Comparison of ENCODE assay signal across 16 cellular contexts in the genomic region with DNA sequence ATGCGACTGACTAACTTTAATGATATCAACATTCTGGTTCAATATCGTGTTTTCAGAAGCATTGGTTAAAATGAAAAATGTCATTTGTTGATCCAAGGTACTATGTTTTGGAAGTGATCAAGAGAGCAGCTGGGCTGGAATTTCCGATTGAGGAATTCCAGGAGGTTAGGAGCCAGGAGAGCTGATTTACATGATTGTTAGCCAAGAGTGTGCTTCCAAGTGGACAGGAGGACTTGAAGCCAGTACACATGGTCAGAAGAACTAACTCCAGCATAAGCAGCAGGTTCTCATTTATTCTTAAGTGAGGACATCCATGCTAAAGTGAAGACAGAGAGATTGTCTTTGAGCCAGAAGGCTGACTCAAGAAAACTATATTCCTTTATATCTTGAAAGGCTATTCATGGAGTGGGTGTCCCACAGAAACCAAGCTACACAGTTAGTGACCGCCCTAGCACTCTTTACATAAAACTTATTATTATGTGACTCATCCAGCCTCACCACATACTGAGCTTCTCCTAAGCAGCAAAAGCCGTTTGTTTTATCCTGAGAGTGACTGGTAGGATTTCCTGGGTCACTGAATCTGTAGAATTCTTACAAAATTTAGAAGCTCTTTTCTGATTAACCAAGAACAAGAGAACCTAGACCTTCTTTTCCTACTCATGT. TPM values are rescaled to one million over a fixed set of nuclear protein-coding genes. Genes with fewer than 3 reads are reported as not detected.
DNase-seq lines count a peak whose midpoint lies in the region; ATAC-seq and TF ChIP-seq lines count a peak whose summit lies in the region.
"Had no signal": no experiment of that assay in that cellular context is flagged by ENCODE, and none has a peak within 500 bp of the region (broad histone marks: within the 10 kb centered on the region; RNA-seq: fewer than 3 reads in every experiment).

No MANE protein-coding gene starts in this region.

- no peak overlapping the region for H3K4me3 ChIP-seq in GM23248
- H3K4me3 ChIP-seq in OCI-LY1 (ENCODE audit: low read depth, low read length, poor library complexity, severe bottlenecking): no peak overlapping the region
- no peak overlapping the region for H3K4me3 ChIP-seq in epithelial cell of esophagus (ENCODE audit: low read length)
- H3K4me3 ChIP-seq in retinal pigment epithelial cell (ENCODE audit: low read length): no peak overlapping the region
- no peak overlapping the region for H3K4me3 ChIP-seq in CD8-positive, alpha-beta T cell (ENCODE audit: low read depth, low read length)
- no peak overlapping the region for H3K4me3 ChIP-seq in vagina
- H3K4me3 ChIP-seq: SJCRH30, stomach had no signal

- H3K27me3 ChIP-seq in GM23248 (replicated peaks; ENCODE audit: insufficient read depth) (no peaks in the 10 kb centered on the region), OCI-LY1 (ENCODE audit: insufficient read depth, low read length) (no peaks in the 10 kb centered on the region), vagina (no peaks in the 10 kb centered on the region)
- H3K27me3 ChIP-seq in CD8-positive, alpha-beta T cell (ENCODE audit: insufficient read depth, low read length): no peaks in the 10 kb centered on the region
- H3K27me3 ChIP-seq: SJCRH30, stomach had no signal

- peaks cover 3% of the 10 kb centered on the region for H3K27me3 Mint-ChIP-seq in CD8-positive, alpha-beta T cell (ENCODE audit: low read depth)
- H3K27me3 Mint-ChIP-seq in CD14-positive monocyte (ENCODE audit: low read depth in 3 of 3): peaks cover 0 to 6% (median 0%) of the 10 kb centered on the region in 3 donors
- H3K27me3 Mint-ChIP-seq: activated CD4-positive, alpha-beta T cell treated with anti-CD3 and anti-CD28 coated beads, Interleukin-2, amount 10 ng/mL, durations not matched to agents 7 days and 5 days; activated naive CD4-positive, alpha-beta T cell treated with anti-CD3 and anti-CD28 coated beads, Interleukin-2, amount 10 ng/mL, durations not matched to agents 7 days and 5 days; naive B cell had no signal

- peaks cover 21% of the 10 kb centered on the region for H3K4me1 ChIP-seq in GM23248 (ENCODE audit: insufficient read depth)
- H3K4me1 ChIP-seq in OCI-LY1 (ENCODE audit: insufficient read depth, low read length, severe bottlenecking): peaks cover 49% of the 10 kb centered on the region
- H3K4me1 ChIP-seq in CD8-positive, alpha-beta T cell (ENCODE audit: insufficient read depth, low read length): no peaks in the 10 kb centered on the region
- no peaks in the 10 kb centered on the region for H3K4me1 ChIP-seq in vagina
- H3K4me1 ChIP-seq: SJCRH30, stomach had no signal

- WGBS in GM23248 (ENCODE audit: low coverage in 1 of 2, low lambda C conversion rate in 2 of 2, missing lambda C conversion rate in 2 of 2), 2 experiments: 15 to 18% methylated on average over 5 of the region's 5 CpGs

- in situ Hi-C loops in GM23248 (cut with MboI): no loop called here

- H3F3A ChIP-seq in GM23248 (ENCODE audit: insufficient read depth) (peaks cover 17% of the 10 kb centered on the region; the same call in 1 of the 2 replicates), OCI-LY1 (ENCODE audit: insufficient read depth, low read length) (no peaks in the 10 kb centered on the region)

- no peak overlapping the region for H3K4me3 Mint-ChIP-seq in CD8-positive, alpha-beta T cell
- no peak overlapping the region for H3K4me3 Mint-ChIP-seq in CD14-positive monocyte
- H3K4me3 Mint-ChIP-seq: activated CD4-positive, alpha-beta T cell treated with anti-CD3 and anti-CD28 coated beads, Interleukin-2, amount 10 ng/mL, durations not matched to agents 7 days and 5 days; activated naive CD4-positive, alpha-beta T cell treated with anti-CD3 and anti-CD28 coated beads, Interleukin-2, amount 10 ng/mL, durations not matched to agents 7 days and 5 days; naive B cell had no signal

- no peak for ATAC-seq in CD8-positive, alpha-beta T cell

- TF ChIP-seq CTCF in OCI-LY1 (IDR thresholded peaks at IDR 0.05; ENCODE audit: low read length) (no peak), epithelial cell of esophagus (IDR thresholded peaks at IDR 0.05; ENCODE audit: insufficient read depth, low read depth, low read length, missing control alignments) (no peak), retinal pigment epithelial cell (conservative IDR thresholded peaks at IDR 0.05; ENCODE audit: low read depth, low read length) (no peak), vagina (IDR thresholded peaks at IDR 0.05) (no peak), CD14-positive monocyte (IDR thresholded peaks at IDR 0.05) (no peak)
- TF ChIP-seq CTCF in CD8-positive, alpha-beta T cell (IDR thresholded peaks at IDR 0.05): no peak

- H3K9ac ChIP-seq in GM23248 (no peak overlapping the region), OCI-LY1 (ENCODE audit: low read length) (no peak overlapping the region)

- H3K4me2 ChIP-seq in GM23248 (ENCODE audit: unreplicated experiment): peak overlapping the region; percentile 75
- no peak overlapping the region for H3K4me2 ChIP-seq in OCI-LY1 (ENCODE audit: low read length)

- H3K27ac Mint-ChIP-seq in CD8-positive, alpha-beta T cell: no peak overlapping the region
- peak overlapping the region in 3 of 7 donors; percentile 9 to 46 (median 18) for H3K27ac Mint-ChIP-seq in CD14-positive monocyte
- H3K27ac Mint-ChIP-seq: activated CD4-positive, alpha-beta T cell treated with anti-CD3 and anti-CD28 coated beads, Interleukin-2, amount 10 ng/mL, durations not matched to agents 7 days and 5 days; activated naive CD4-positive, alpha-beta T cell treated with anti-CD3 and anti-CD28 coated beads, Interleukin-2, amount 10 ng/mL, durations not matched to agents 7 days and 5 days; naive B cell had no signal

- H3K36me3 ChIP-seq in GM23248 (ENCODE audit: low read depth): no peaks in the 10 kb centered on the region
- H3K36me3 ChIP-seq in OCI-LY1 (ENCODE audit: insufficient read depth, low read length): no peaks in the 10 kb centered on the region
- no peaks in the 10 kb centered on the region for H3K36me3 ChIP-seq in CD8-positive, alpha-beta T cell (ENCODE audit: insufficient read depth, low read length)
- H3K36me3 ChIP-seq in vagina: no peaks in the 10 kb centered on the region
- H3K36me3 ChIP-seq: SJCRH30, stomach had no signal

- peak; percentile 90 for DNase-seq in GM23248
- DNase-seq in epithelial cell of esophagus (ENCODE audit: low read depth): peak; percentile 72
- DNase-seq in retinal pigment epithelial cell (ENCODE audit: low read depth): peak; percentile 93
- no peak for DNase-seq in head of caudate nucleus
- DNase-seq in CD8-positive, alpha-beta T cell: no peak
- DNase-seq in vagina (ENCODE audit: extremely low spot score in 2 of 2): no peak
- DNase-seq in CD14-positive monocyte (ENCODE audit: low spot score): no peak
- DNase-seq: activated CD4-positive, alpha-beta T cell treated with anti-CD3 and anti-CD28 coated beads, Interleukin-2, amount 10 ng/mL, durations not matched to agents 7 days and 5 days; activated naive CD4-positive, alpha-beta T cell treated with anti-CD3 and anti-CD28 coated beads, Interleukin-2, amount 10 ng/mL, durations not matched to agents 7 days and 5 days; DMS153; effector CD4-positive, alpha-beta T cell; naive B cell; SJCRH30; stimulated activated CD4-positive, alpha-beta T cell treated with anti-CD3 and anti-CD28 coated beads, Interleukin-1b, Interleukin-23, amount 100 ng/mL, for 48 hours; stomach had no signal

- H3K27ac ChIP-seq in GM23248 (peak overlapping the region; percentile 40), OCI-LY1 (ENCODE audit: low read depth, low read length, poor library complexity, severe bottlenecking) (peak overlapping the region; percentile 22), vagina (no peak overlapping the region)
- H3K27ac ChIP-seq in CD8-positive, alpha-beta T cell (ENCODE audit: low read depth, low read length): no peak overlapping the region
- H3K27ac ChIP-seq: SJCRH30, stomach had no signal

- TF ChIP-seq POLR2A in vagina (IDR thresholded peaks at IDR 0.05): no peak

- H3K9me2 ChIP-seq in GM23248 (ENCODE audit: insufficient read depth) (no peaks in the 10 kb centered on the region), OCI-LY1 (ENCODE audit: low read depth, low read length) (no peaks in the 10 kb centered on the region)

- H3K36me3 Mint-ChIP-seq in CD8-positive, alpha-beta T cell: no peaks in the 10 kb centered on the region
- H3K36me3 Mint-ChIP-seq in CD14-positive monocyte: peaks cover 0 to 3% of the 10 kb centered on the region in 2 donors
- H3K36me3 Mint-ChIP-seq: activated naive CD4-positive, alpha-beta T cell treated with anti-CD3 and anti-CD28 coated beads, Interleukin-2, amount 10 ng/mL, durations not matched to agents 7 days and 5 days; naive B cell had no signal

- no peaks in the 10 kb centered on the region for H3K9me3 Mint-ChIP-seq in CD8-positive, alpha-beta T cell
- no peaks in the 10 kb centered on the region for H3K9me3 Mint-ChIP-seq in CD14-positive monocyte
- H3K9me3 Mint-ChIP-seq: activated CD4-positive, alpha-beta T cell treated with anti-CD3 and anti-CD28 coated beads, Interleukin-2, amount 10 ng/mL, durations not matched to agents 7 days and 5 days; activated naive CD4-positive, alpha-beta T cell treated with anti-CD3 and anti-CD28 coated beads, Interleukin-2, amount 10 ng/mL, durations not matched to agents 7 days and 5 days; naive B cell had no signal

- intact Hi-C loops in head of caudate nucleus (cut with DNase I) (no loop called here), vagina (cut with DNase I) (no loop called here), CD14-positive monocyte (cut with micrococcal nuclease) (no loop called here)
- intact Hi-C loops in CD8-positive, alpha-beta T cell (cut with DNase I, micrococcal nuclease): no loop called here

- no peaks in the 10 kb centered on the region for H4K20me1 ChIP-seq in GM23248 (ENCODE audit: insufficient read depth)
- H4K20me1 ChIP-seq in OCI-LY1 (ENCODE audit: insufficient read depth, low read length): no peaks in the 10 kb centered on the region

- H3K9me3 ChIP-seq in GM23248 (ENCODE audit: low read depth) (no peaks in the 10 kb centered on the region), OCI-LY1 (ENCODE audit: low read length) (no peaks in the 10 kb centered on the region), vagina (no peaks in the 10 kb centered on the region)
- no peaks in the 10 kb centered on the region for H3K9me3 ChIP-seq in CD8-positive, alpha-beta T cell (ENCODE audit: low read length)
- H3K9me3 ChIP-seq: SJCRH30, stomach had no signal

- CTCF ChIA-PET in CD8-positive, alpha-beta T cell (lab: Charles Lee): no interaction called here

- no peaks in the 10 kb centered on the region for H3K4me1 Mint-ChIP-seq in CD8-positive, alpha-beta T cell (ENCODE audit: low read depth)
- H3K4me1 Mint-ChIP-seq in CD14-positive monocyte: peaks cover 43% of the 10 kb centered on the region
- H3K4me1 Mint-ChIP-seq: activated CD4-positive, alpha-beta T cell treated with anti-CD3 and anti-CD28 coated beads, Interleukin-2, amount 10 ng/mL, durations not matched to agents 7 days and 5 days; activated naive CD4-positive, alpha-beta T cell treated with anti-CD3 and anti-CD28 coated beads, Interleukin-2, amount 10 ng/mL, durations not matched to agents 7 days and 5 days had no signal

- POLR2A ChIA-PET in CD8-positive, alpha-beta T cell (lab: Charles Lee): no interaction called here

- H3K79me2 ChIP-seq in GM23248 (ENCODE audit: insufficient read depth) (no peaks in the 10 kb centered on the region), OCI-LY1 (ENCODE audit: insufficient read depth, low read length) (no peaks in the 10 kb centered on the region)

- H2AFZ ChIP-seq in GM23248 (peak overlapping the region; percentile 44), OCI-LY1 (ENCODE audit: low read length) (peak overlapping the region; percentile 80)

RNA-seq across cellular contexts. Expression of gene SEMA3A, which starts 56.7 kb away (rescaled TPM):
- 36.5 and 48.4 TPM in 2 replicates for total RNA-seq in GM23248 (2014; rRNA removed; shearing (Covaris generic))
- polyA plus RNA-seq in GM23248 (2016; fragmentation: Nextera tagmentation; extraction: Ambion mirVana): 24.5 and 25.3 TPM in 2 replicates
- 1 to 10 TPM in 1 of 2 experiments, under 1 TPM in 1; 1.00 to 1.3 TPM for total RNA-seq in CD8-positive, alpha-beta T cell
- total RNA-seq in vagina: 3.4 TPM
- polyA plus RNA-seq in CD14-positive monocyte: not detected

Comparison
In these comparisons a context has a peak if more than half of its experiments do, and no peak if none do; other contexts are left out.
1. DNase-seq: peak in GM23248 (single experiment), epithelial cell of esophagus (single experiment) and retinal pigment epithelial cell (single experiment); none in head of caudate nucleus (0 of 42), CD8-positive, alpha-beta T cell (0 of 7), vagina (0 of 2) and CD14-positive monocyte (single experiment).
2. H3K27ac ChIP-seq: peak in GM23248 (single experiment) and OCI-LY1 (single experiment); none in CD8-positive, alpha-beta T cell (single experiment) and vagina (single experiment).